14 cellular contexts compared by ENCODE assay signal in the genomic region with DNA sequence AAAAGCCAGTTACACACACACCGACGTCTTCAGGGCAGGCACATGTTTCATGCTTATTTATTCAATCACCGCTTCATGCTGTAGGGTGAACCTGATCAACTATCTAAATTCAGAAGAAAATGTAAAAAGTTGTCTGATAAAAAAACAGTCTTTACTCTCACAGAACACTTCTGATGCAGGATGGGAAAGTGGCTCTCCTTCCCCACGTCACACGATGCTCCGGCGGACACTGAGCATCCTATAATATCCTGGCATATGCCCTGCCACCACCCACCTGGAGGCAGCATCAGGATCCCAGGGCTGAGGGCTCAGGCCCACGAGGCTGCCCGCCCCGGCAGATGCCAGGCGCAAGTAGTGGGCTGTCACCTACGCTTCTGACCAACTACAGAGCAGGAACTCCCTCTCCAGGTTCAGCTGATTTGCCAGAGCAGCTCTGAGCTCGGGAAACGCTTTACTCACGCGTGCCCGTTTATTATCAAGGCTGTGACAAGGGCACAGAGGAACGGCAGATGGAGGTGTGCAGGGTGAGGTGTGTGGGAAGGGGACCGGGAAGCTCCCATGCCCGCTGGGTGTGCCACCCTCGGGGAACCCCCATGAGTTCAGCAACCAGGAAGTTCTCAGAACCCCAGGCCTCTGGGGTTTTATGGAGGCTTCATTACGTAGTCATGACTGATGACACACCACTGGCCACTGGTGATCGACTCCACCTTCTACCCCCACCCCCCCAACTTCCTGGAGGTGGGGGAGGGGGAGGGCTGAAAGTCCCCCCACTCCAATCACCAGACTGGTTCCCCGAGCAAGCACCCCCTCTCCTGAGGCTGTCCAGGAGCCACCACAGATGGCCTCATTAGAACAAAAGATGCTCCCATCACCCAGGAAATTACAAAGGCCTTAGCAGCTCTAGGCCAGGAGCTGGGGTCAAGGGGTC. TPM values are rescaled to one million over a fixed set of nuclear protein-coding genes. Genes with fewer than 3 reads are reported as not detected.
DNase-seq lines count a peak whose midpoint lies in the region; ATAC-seq lines count a peak whose summit lies in the region.
"Had no signal": no experiment of that assay in that cellular context is flagged by ENCODE, and none has a peak within 500 bp of the region (broad histone marks: within the 10 kb centered on the region; RNA-seq: fewer than 3 reads in every experiment).

No MANE protein-coding gene starts in this region.

- CTCF ChIA-PET in activated CD4-positive, alpha-beta memory T cell treated with anti-CD3 and anti-CD28 coated beads, Interleukin-2, amount 10 ng/mL, durations not matched to agents 7 days and 5 days (lab: Charles Lee), result no interaction called here
- CTCF ChIA-PET in activated CD4-positive, alpha-beta memory T cell treated with anti-CD3 and anti-CD28 coated beads for 36 hours (lab: Charles Lee), result no interaction called here

- POLR2A ChIA-PET in activated CD4-positive, alpha-beta memory T cell treated with anti-CD3 and anti-CD28 coated beads, Interleukin-2, amount 10 ng/mL, durations not matched to agents 7 days and 5 days (lab: Charles Lee), result interaction anchor here (1.5 kb wide), 1 partner anchor 36 kb away, joined by 3 read pairs; no protein-coding TSS in a partner anchor
- POLR2A ChIA-PET in activated CD4-positive, alpha-beta memory T cell treated with anti-CD3 and anti-CD28 coated beads for 36 hours (lab: Charles Lee), result interaction anchor here (0.6 kb wide), 1 partner anchor 150 kb away, joined by 4 read pairs; no protein-coding TSS in a partner anchor

- H3K9me3 ChIP-seq in aorta (ENCODE audit: control insufficient read depth, low read length), result no peaks in the 10 kb centered on the region
- H3K9me3 ChIP-seq: A549, SJSA1 had no signal

- no peaks in the 10 kb centered on the region for H3K27me3 Mint-ChIP-seq in activated CD4-positive, alpha-beta memory T cell treated with anti-CD3 and anti-CD28 coated beads, Interleukin-2, amount 10 ng/mL, durations not matched to agents 7 days and 5 days
- H3K27me3 Mint-ChIP-seq in activated CD4-positive, alpha-beta memory T cell treated with anti-CD3 and anti-CD28 coated beads for 36 hours, result no peaks in the 10 kb centered on the region
- peaks cover 4% of the 10 kb centered on the region for H3K27me3 Mint-ChIP-seq in dendritic cell treated with granulocyte-macrophage colony-stimulating factor and Interleukin-4, amounts not matched to agents 40 ng/mL and 50 ng/mL, for 4 days
- no peaks in the 10 kb centered on the region for H3K27me3 Mint-ChIP-seq in T-helper 2 cell treated with Interferon-gamma antibody and Interleukin-4, amounts not matched to agents 5 μg/mL and 100 μg/mL, for 36 hours (ENCODE audit: low read depth)
- H3K27me3 Mint-ChIP-seq: activated CD4-positive, alpha-beta T cell treated with anti-CD3 and anti-CD28 coated beads, Interleukin-2, amount 10 ng/mL, durations not matched to agents 7 days and 5 days had no signal

- H3K4me1 ChIP-seq in aorta (ENCODE audit: control insufficient read depth in 1 of 2, insufficient read depth in 2 of 2, low read length in 2 of 2), result no peaks in the 10 kb centered on the region
- H3K4me1 ChIP-seq: A549 had no signal

- no peaks in the 10 kb centered on the region for H3K27me3 ChIP-seq in aorta (ENCODE audit: control insufficient read depth in 1 of 2, insufficient read depth in 2 of 2, low read length in 1 of 2)
- H3K27me3 ChIP-seq: SJSA1 had no signal

- peaks cover 41% of the 10 kb centered on the region for H3K36me3 Mint-ChIP-seq in activated CD4-positive, alpha-beta memory T cell treated with anti-CD3 and anti-CD28 coated beads, Interleukin-2, amount 10 ng/mL, durations not matched to agents 7 days and 5 days (ENCODE audit: low read depth)
- H3K36me3 Mint-ChIP-seq in activated CD4-positive, alpha-beta memory T cell treated with anti-CD3 and anti-CD28 coated beads for 36 hours, result peaks cover 38% of the 10 kb centered on the region
- H3K36me3 Mint-ChIP-seq in dendritic cell treated with granulocyte-macrophage colony-stimulating factor and Interleukin-4, amounts not matched to agents 40 ng/mL and 50 ng/mL, for 4 days (ENCODE audit: low read depth), result peaks cover 66% of the 10 kb centered on the region
- H3K36me3 Mint-ChIP-seq in T-helper 2 cell treated with Interferon-gamma antibody and Interleukin-4, amounts not matched to agents 5 μg/mL and 100 μg/mL, for 36 hours (ENCODE audit: low read depth), result peaks cover 39% of the 10 kb centered on the region

- no peak overlapping the region for H3K27ac ChIP-seq in aorta (ENCODE audit: low read depth in 1 of 2, low read length in 2 of 2)
- H3K27ac ChIP-seq: A549, SJSA1 had no signal

- DNase-seq in activated CD4-positive, alpha-beta memory T cell treated with anti-CD3 and anti-CD28 coated beads, Interleukin-2, amount 10 ng/mL, durations not matched to agents 7 days and 5 days, result no peak
- no peak for DNase-seq in activated CD4-positive, alpha-beta memory T cell treated with anti-CD3 and anti-CD28 coated beads for 36 hours
- no peak for DNase-seq in stimulated activated naive CD8-positive, alpha-beta T cell treated with anti-CD3 and anti-CD28 coated beads, Interleukin-15, Interleukin-2, amounts not matched to agents 100 U/mL and 50 U/mL, for 24 hours
- DNase-seq in inferior parietal cortex (ENCODE audit: extremely low spot score) (no peak), aorta (no peak)
- DNase-seq in T-helper 2 cell treated with Interferon-gamma antibody and Interleukin-4, amounts not matched to agents 5 μg/mL and 100 μg/mL, for 36 hours (ENCODE audit: low spot score), result no peak
- DNase-seq: activated CD4-positive, alpha-beta T cell treated with anti-CD3 and anti-CD28 coated beads, Interleukin-2, amount 10 ng/mL, durations not matched to agents 7 days and 5 days; NCI-H1048; NCI-H69; right cardiac atrium had no signal

- peaks cover 5 to 15% of the 10 kb centered on the region in 2 donors for H3K36me3 ChIP-seq in aorta (ENCODE audit: control insufficient read depth in 1 of 2, insufficient read depth in 2 of 2, low read length in 1 of 2)

- H3K9me3 Mint-ChIP-seq in activated CD4-positive, alpha-beta memory T cell treated with anti-CD3 and anti-CD28 coated beads, Interleukin-2, amount 10 ng/mL, durations not matched to agents 7 days and 5 days, result no peaks in the 10 kb centered on the region
- H3K9me3 Mint-ChIP-seq in activated CD4-positive, alpha-beta memory T cell treated with anti-CD3 and anti-CD28 coated beads for 36 hours, result no peaks in the 10 kb centered on the region
- H3K9me3 Mint-ChIP-seq in dendritic cell treated with granulocyte-macrophage colony-stimulating factor and Interleukin-4, amounts not matched to agents 40 ng/mL and 50 ng/mL, for 4 days, result no peaks in the 10 kb centered on the region
- no peaks in the 10 kb centered on the region for H3K9me3 Mint-ChIP-seq in T-helper 2 cell treated with Interferon-gamma antibody and Interleukin-4, amounts not matched to agents 5 μg/mL and 100 μg/mL, for 36 hours
- H3K9me3 Mint-ChIP-seq: activated CD4-positive, alpha-beta T cell treated with anti-CD3 and anti-CD28 coated beads, Interleukin-2, amount 10 ng/mL, durations not matched to agents 7 days and 5 days had no signal

- H3K4me3 ChIP-seq in aorta (ENCODE audit: low read length in 2 of 2), result no peak overlapping the region
- H3K4me3 ChIP-seq: A549, SJSA1 had no signal

- 84 to 89% methylated on average over 22 to 24 of the region's 24 CpGs for WGBS in aorta, 2 donors

- ATAC-seq in HG02759 (IDR thresholded peaks at IDR 0.05; ENCODE audit: unreplicated experiment), result peak; percentile 26
- peak; percentile 22 for ATAC-seq in stimulated activated naive CD8-positive, alpha-beta T cell treated with anti-CD3 and anti-CD28 coated beads, Interleukin-15, Interleukin-2, amounts not matched to agents 100 U/mL and 50 U/mL, for 24 hours
- no peak for ATAC-seq in aorta (ENCODE audit: low FRiP score)
- ATAC-seq: A549, right cardiac atrium had no signal

- intact Hi-C loops in activated CD4-positive, alpha-beta memory T cell treated with anti-CD3 and anti-CD28 coated beads for 36 hours (cut with micrococcal nuclease), result no loop called here
- intact Hi-C loops in dendritic cell treated with granulocyte-macrophage colony-stimulating factor and Interleukin-4, amounts not matched to agents 40 ng/mL and 50 ng/mL, for 4 days (cut with micrococcal nuclease), result loop anchor here (5.0 kb wide), 1 partner anchor 51 kb away; no protein-coding TSS in a partner anchor
- intact Hi-C loops in aorta (cut with DNase I), result no loop called here

- H3K4me1 Mint-ChIP-seq in activated CD4-positive, alpha-beta memory T cell treated with anti-CD3 and anti-CD28 coated beads, Interleukin-2, amount 10 ng/mL, durations not matched to agents 7 days and 5 days, result peaks cover 29% of the 10 kb centered on the region
- H3K4me1 Mint-ChIP-seq in activated CD4-positive, alpha-beta memory T cell treated with anti-CD3 and anti-CD28 coated beads for 36 hours (ENCODE audit: low read depth), result peaks cover 1% of the 10 kb centered on the region
- H3K4me1 Mint-ChIP-seq in dendritic cell treated with granulocyte-macrophage colony-stimulating factor and Interleukin-4, amounts not matched to agents 40 ng/mL and 50 ng/mL, for 4 days (ENCODE audit: low read depth), result peaks cover 78% of the 10 kb centered on the region
- peaks cover 11% of the 10 kb centered on the region for H3K4me1 Mint-ChIP-seq in T-helper 2 cell treated with Interferon-gamma antibody and Interleukin-4, amounts not matched to agents 5 μg/mL and 100 μg/mL, for 36 hours (ENCODE audit: low read depth)

- H3K4me3 Mint-ChIP-seq in activated CD4-positive, alpha-beta memory T cell treated with anti-CD3 and anti-CD28 coated beads, Interleukin-2, amount 10 ng/mL, durations not matched to agents 7 days and 5 days, result no peak overlapping the region
- no peak overlapping the region for H3K4me3 Mint-ChIP-seq in activated CD4-positive, alpha-beta memory T cell treated with anti-CD3 and anti-CD28 coated beads for 36 hours
- H3K4me3 Mint-ChIP-seq in dendritic cell treated with granulocyte-macrophage colony-stimulating factor and Interleukin-4, amounts not matched to agents 40 ng/mL and 50 ng/mL, for 4 days, result no peak overlapping the region
- H3K4me3 Mint-ChIP-seq in T-helper 2 cell treated with Interferon-gamma antibody and Interleukin-4, amounts not matched to agents 5 μg/mL and 100 μg/mL, for 36 hours, result no peak overlapping the region
- H3K4me3 Mint-ChIP-seq: activated CD4-positive, alpha-beta T cell treated with anti-CD3 and anti-CD28 coated beads, Interleukin-2, amount 10 ng/mL, durations not matched to agents 7 days and 5 days had no signal

- peak overlapping the region; percentile 49 for H3K27ac Mint-ChIP-seq in activated CD4-positive, alpha-beta memory T cell treated with anti-CD3 and anti-CD28 coated beads, Interleukin-2, amount 10 ng/mL, durations not matched to agents 7 days and 5 days
- no peak overlapping the region for H3K27ac Mint-ChIP-seq in activated CD4-positive, alpha-beta memory T cell treated with anti-CD3 and anti-CD28 coated beads for 36 hours
- H3K27ac Mint-ChIP-seq in dendritic cell treated with granulocyte-macrophage colony-stimulating factor and Interleukin-4, amounts not matched to agents 40 ng/mL and 50 ng/mL, for 4 days, result peak overlapping the region; percentile 48
- H3K27ac Mint-ChIP-seq in T-helper 2 cell treated with Interferon-gamma antibody and Interleukin-4, amounts not matched to agents 5 μg/mL and 100 μg/mL, for 36 hours, result no peak overlapping the region
- H3K27ac Mint-ChIP-seq: activated CD4-positive, alpha-beta T cell treated with anti-CD3 and anti-CD28 coated beads, Interleukin-2, amount 10 ng/mL, durations not matched to agents 7 days and 5 days had no signal

RNA-seq across cellular contexts. Expression of a gene that starts 32.1 kb away (rescaled TPM):
- total RNA-seq in activated CD4-positive, alpha-beta memory T cell treated with anti-CD3 and anti-CD28 coated beads, Interleukin-2, amount 10 ng/mL, durations not matched to agents 7 days and 5 days, result 10 to 100 TPM; 23.5 to 24.5 TPM
- 10 to 100 TPM; 15.5 to 19.3 TPM for total RNA-seq in activated CD4-positive, alpha-beta memory T cell treated with anti-CD3 and anti-CD28 coated beads for 36 hours
- total RNA-seq in aorta, result 10 to 100 TPM; 36.2 to 38.6 TPM
- 10 to 100 TPM; 16.0 to 21.1 TPM for polyA plus RNA-seq in aorta

Comparison
In these comparisons a context has a peak if more than half of its experiments do, and no peak if none do; other contexts are left out.
1. H3K27ac Mint-ChIP-seq: peak in activated CD4-positive, alpha-beta memory T cell treated with anti-CD3 and anti-CD28 coated beads, Interleukin-2, amount 10 ng/mL, durations not matched to agents 7 days and 5 days (single experiment) and dendritic cell treated with granulocyte-macrophage colony-stimulating factor and Interleukin-4, amounts not matched to agents 40 ng/mL and 50 ng/mL, for 4 days (single experiment); none in activated CD4-positive, alpha-beta memory T cell treated with anti-CD3 and anti-CD28 coated beads for 36 hours (single experiment) and T-helper 2 cell treated with Interferon-gamma antibody and Interleukin-4, amounts not matched to agents 5 μg/mL and 100 μg/mL, for 36 hours (single experiment).